Comparison of ENCODE assay signal across 11 cellular contexts in the genomic region with DNA sequence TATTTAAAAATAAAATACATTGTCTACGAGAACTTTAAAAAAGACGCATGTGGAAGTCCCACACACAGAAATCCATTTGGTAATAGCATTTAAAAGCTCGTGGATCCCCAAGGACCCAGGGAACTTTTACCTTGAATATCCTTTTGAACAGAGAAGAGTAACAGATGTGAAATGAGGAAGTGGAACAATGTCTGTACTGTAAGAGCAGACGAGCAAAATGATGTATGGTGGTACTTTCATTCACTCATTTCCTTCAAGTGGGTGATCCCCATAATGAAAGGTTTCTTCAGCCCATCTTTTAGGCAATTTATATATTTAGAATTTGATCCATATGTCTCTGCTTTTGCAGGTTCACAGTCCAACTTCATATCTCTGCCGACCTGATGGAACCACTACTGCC.
DNase-seq lines count a peak whose midpoint lies in the region; ATAC-seq and TF ChIP-seq lines count a peak whose summit lies in the region.
"Had no signal": no experiment of that assay in that cellular context is flagged by ENCODE, and none has a peak within 500 bp of the region (broad histone marks: within the 10 kb centered on the region; RNA-seq: fewer than 3 reads in every experiment).

No MANE protein-coding gene starts in this region.

- H3K27ac Mint-ChIP-seq in chondrocyte (ENCODE audit: unreplicated experiment): peak overlapping the region; percentile 73

- H3K27me3 Mint-ChIP-seq in chondrocyte (ENCODE audit: low read depth): no peaks in the 10 kb centered on the region

- DNase-seq in chondrocyte (ENCODE audit: low spot score) (no peak), OCI-M2 (lab: John Stamatoyannopoulos, UW; ENCODE audit: unreplicated experiment) (no peak), NCI-H1694 treated with DMSO at 0.1 percent for 48 hours (lab: John Stamatoyannopoulos, UW) (no peak), left lobe of liver (ENCODE audit: low spot score) (no peak), mesenteric fat pad (ENCODE audit: low spot score) (no peak)
- DNase-seq: brain microvascular endothelial cell, NCI-H774, T-helper 9 cell had no signal

- no peak overlapping the region for H3K4me3 Mint-ChIP-seq in chondrocyte (ENCODE audit: unreplicated experiment)

- H3K4me1 Mint-ChIP-seq in chondrocyte (ENCODE audit: low read depth): peaks cover 74% of the 10 kb centered on the region

- H3K9me3 Mint-ChIP-seq in chondrocyte (ENCODE audit: low read depth): no peaks in the 10 kb centered on the region

- ATAC-seq in GM19025 (IDR thresholded peaks at IDR 0.05; ENCODE audit: low read depth, unreplicated experiment) (peak; percentile 79), GM21786 (IDR thresholded peaks at IDR 0.05; ENCODE audit: unreplicated experiment) (peak; percentile 97), HG03354 (IDR thresholded peaks at IDR 0.05; ENCODE audit: poor library complexity, severe bottlenecking, unreplicated experiment) (peak; percentile 96), left lobe of liver (no peak)

- TF ChIP-seq CTCF in chondrocyte (IDR thresholded peaks at IDR 0.05): no peak

- H3K36me3 Mint-ChIP-seq in chondrocyte (ENCODE audit: low read depth): peaks cover 63% of the 10 kb centered on the region
